ENCODE assay signal across 8 cellular contexts in genomic region chr3:32374788-32375595, GRCh38. TPM values are rescaled to one million over a fixed set of nuclear protein-coding genes. Genes with fewer than 3 reads are reported as not detected.
DNase-seq lines count a peak whose midpoint lies in the region; ATAC-seq and TF ChIP-seq lines count a peak whose summit lies in the region.

No MANE protein-coding gene starts in this region.

- no peaks in the 10 kb centered on the region for H3K36me3 Mint-ChIP-seq in glutamatergic neuron (ENCODE audit: unreplicated experiment)

- TF ChIP-seq POLR2A in GM18505 (IDR thresholded peaks at IDR 0.05; ENCODE audit: borderline replicate concordance, extremely low read depth, insufficient read depth, insufficient read length), result no peak

- H3K36me3 ChIP-seq in SJCRH30 (no peaks in the 10 kb centered on the region), psoas muscle (ENCODE audit: insufficient read depth in 1 of 2, low read depth in 1 of 2) (no peaks in the 10 kb centered on the region)

- H3K27me3 Mint-ChIP-seq in glutamatergic neuron (ENCODE audit: unreplicated experiment), result peaks cover 8% of the 10 kb centered on the region

- H3K9me3 ChIP-seq in SJCRH30 (replicated peaks) (no peaks in the 10 kb centered on the region), psoas muscle (no peaks in the 10 kb centered on the region)

- ATAC-seq in GM18502 (IDR thresholded peaks at IDR 0.05; ENCODE audit: poor library complexity, unreplicated experiment) (peak; percentile 72), psoas muscle (peak; percentile 58 to 76 (median 59)), GM18505 (IDR thresholded peaks at IDR 0.05; ENCODE audit: unreplicated experiment) (no peak)

- H3K4me1 ChIP-seq in SJCRH30, result no peaks in the 10 kb centered on the region
- no peaks in the 10 kb centered on the region for H3K4me1 ChIP-seq in psoas muscle

- no peaks in the 10 kb centered on the region for H3K27me3 ChIP-seq in SJCRH30
- no peaks in the 10 kb centered on the region for H3K27me3 ChIP-seq in psoas muscle (ENCODE audit: insufficient read depth in 3 of 3, low read length in 2 of 3)

- 48 to 51% (median 48%) methylated on average over 12 of the region's 12 CpGs for WGBS in psoas muscle, 3 donors

- peak; percentile 88 for TF ChIP-seq CTCF in glutamatergic neuron (IDR thresholded peaks at IDR 0.05; ENCODE audit: partially characterized antibody, unreplicated experiment)
- peak; percentile 75 for TF ChIP-seq CTCF in psoas muscle (IDR thresholded peaks at IDR 0.05)

- DNase-seq in AG08396 (ENCODE audit: low spot score) (peak; percentile 38), HT-29 (ENCODE audit: low spot score) (peak; percentile 79), SJCRH30 (peak; percentile 37 to 75), glutamatergic neuron (no peak), psoas muscle (no peak)
- DNase-seq in activated naive CD4-positive, alpha-beta T cell treated with Interleukin-2 at 50 U/mL for 16 hours, result peak; percentile 56

- H3K9me3 Mint-ChIP-seq in glutamatergic neuron (ENCODE audit: unreplicated experiment), result peaks cover 4% of the 10 kb centered on the region

- H3K4me3 Mint-ChIP-seq in glutamatergic neuron (ENCODE audit: unreplicated experiment), result no peak overlapping the region

- H3K27ac ChIP-seq in SJCRH30, result no peak overlapping the region
- H3K27ac ChIP-seq in psoas muscle, result no peak overlapping the region

- H3K4me3 ChIP-seq in SJCRH30 (no peak overlapping the region), psoas muscle (no peak overlapping the region)

- peaks cover 24% of the 10 kb centered on the region for H3K4me1 Mint-ChIP-seq in glutamatergic neuron (ENCODE audit: low read depth, unreplicated experiment)

- intact Hi-C loops in psoas muscle (cut with DNase I), result loop anchor here (5.0 kb wide), 2 partner anchors 92 to 292 kb away; no protein-coding TSS in a partner anchor

- peak overlapping the region; percentile 9 for H3K27ac Mint-ChIP-seq in glutamatergic neuron (ENCODE audit: unreplicated experiment)

RNA-seq across cellular contexts. Expression of gene CMTM7, which starts 16.7 kb away (rescaled TPM):
- 20.2 and 30.7 TPM in 2 replicates for total RNA-seq in HT-29 (2014; rRNA removed; shearing (Covaris generic))
- total RNA-seq in SJCRH30 (2014; rRNA removed; shearing (Covaris generic)), result 16.1 and 16.3 TPM in 2 replicates
- total RNA-seq in glutamatergic neuron (ENCODE audit: unreplicated experiment) (95.5 TPM), psoas muscle (10 to 100 TPM in 1 of 4 donors, 1 to 10 TPM in 3; 2.6 to 18.5 (median 6.1) TPM)
- polyA plus RNA-seq in psoas muscle, result 1 to 10 TPM in 2 of 3 donors, under 1 TPM in 1; 0.65 to 2.6 (median 1.9) TPM

Comparison
In these comparisons a context has a peak if more than half of its experiments do, and no peak if none do; other contexts are left out.
1. DNase-seq: peak in AG08396 (single experiment), HT-29 (single experiment), SJCRH30 (2 of 2) and activated naive CD4-positive, alpha-beta T cell treated with Interleukin-2 at 50 U/mL for 16 hours (single experiment); none in glutamatergic neuron (single experiment) and psoas muscle (0 of 2).